25 cellular contexts compared by ENCODE assay signal in genomic region chr1:20850021-20850420, GRCh38.
"Had no signal": no experiment of that assay in that cellular context is flagged by ENCODE, and none has a peak within 500 bp of the region (broad histone marks: within the 10 kb centered on the region; RNA-seq: fewer than 3 reads in every experiment).

No MANE protein-coding gene starts in this region.

- DNase-seq: activated CD4-positive, alpha-beta T cell treated with anti-CD3 and anti-CD28 coated beads for 48 hours; activated CD4-positive, alpha-beta T cell treated with anti-CD3 and anti-CD28 coated beads, Interleukin-2, amount 50 U/mL, for 4 hours; activated CD4-positive, CD25-positive, alpha-beta regulatory T cell treated with anti-CD3 and anti-CD28 coated beads, Interleukin-2, amount 50 U/mL, for 72 hours; activated CD8-positive, alpha-beta memory T cell treated with anti-CD3 and anti-CD28 coated beads, Interleukin-2, amount 50 U/mL, for 48 hours; activated CD8-positive, alpha-beta T cell treated with anti-CD3 and anti-CD28 coated beads, Interleukin-2, amount 10 ng/mL, durations not matched to agents 7 days and 5 days; activated naive CD4-positive, alpha-beta T cell; activated T-cell treated with anti-CD3 and anti-CD28 coated beads, Interleukin-2, amount 50 U/mL, for 1 hour; amniotic stem cell; body of pancreas; central memory CD4-positive, alpha-beta T cell; Karpas-422; MM.1S; NCI-H1105 treated with DMSO at 0.1 percent for 48 hours; NCI-H1436 treated with DMSO at 0.1 percent for 48 hours; NCI-H187; NCI-H2081; NCI-H510A treated with DMSO at 0.1 percent for 48 hours; SJCRH30 had no signal

- H3K4me3 ChIP-seq: ascending aorta, body of pancreas, K562, SJCRH30 had no signal

- H3K27ac Mint-ChIP-seq: activated CD8-positive, alpha-beta T cell treated with anti-CD3 and anti-CD28 coated beads, Interleukin-2, amount 10 ng/mL, durations not matched to agents 7 days and 5 days; activated naive CD4-positive, alpha-beta T cell treated with anti-CD3 and anti-CD28 coated beads, Interleukin-2, amount 50 U/mL, for 24 hours; T-helper 1 cell treated with Interleukin-12 subunit alpha and Interleukin-12 subunit beta and Interleukin-4 antibody, amounts not matched to agents 30 μg/mL and 1 μg/mL, for 36 hours; WTC11 had no signal

- H3K4me3 Mint-ChIP-seq: activated CD8-positive, alpha-beta T cell treated with anti-CD3 and anti-CD28 coated beads, Interleukin-2, amount 10 ng/mL, durations not matched to agents 7 days and 5 days; activated naive CD4-positive, alpha-beta T cell treated with anti-CD3 and anti-CD28 coated beads, Interleukin-2, amount 50 U/mL, for 24 hours; T-helper 1 cell treated with Interleukin-12 subunit alpha and Interleukin-12 subunit beta and Interleukin-4 antibody, amounts not matched to agents 30 μg/mL and 1 μg/mL, for 36 hours; WTC11 had no signal

- H3K27ac ChIP-seq: ascending aorta, body of pancreas, SJCRH30 had no signal

- ATAC-seq: activated CD8-positive, alpha-beta T cell treated with anti-CD3 and anti-CD28 coated beads, Interleukin-2, amount 10 ng/mL, durations not matched to agents 7 days and 5 days; body of pancreas; K562; Right ventricle myocardium inferior; SK-N-SH treated with all-trans-retinoic acid at 6 μM for 48 hours; WTC11 had no signal

- H3K4me1 ChIP-seq: ascending aorta, body of pancreas, SJCRH30 had no signal

- H3K27me3 Mint-ChIP-seq: activated naive CD4-positive, alpha-beta T cell treated with anti-CD3 and anti-CD28 coated beads, Interleukin-2, amount 50 U/mL, for 24 hours had no signal

- H3K9me3 Mint-ChIP-seq: activated naive CD4-positive, alpha-beta T cell treated with anti-CD3 and anti-CD28 coated beads, Interleukin-2, amount 50 U/mL, for 24 hours; T-helper 1 cell treated with Interleukin-12 subunit alpha and Interleukin-12 subunit beta and Interleukin-4 antibody, amounts not matched to agents 30 μg/mL and 1 μg/mL, for 36 hours; WTC11 had no signal

- H3K4me1 Mint-ChIP-seq: activated naive CD4-positive, alpha-beta T cell treated with anti-CD3 and anti-CD28 coated beads, Interleukin-2, amount 50 U/mL, for 24 hours; WTC11 had no signal

- H3K27me3 ChIP-seq: ascending aorta, body of pancreas, SJCRH30 had no signal

- H3K9me3 ChIP-seq: ascending aorta, body of pancreas, SJCRH30 had no signal
